In the genomic region with DNA sequence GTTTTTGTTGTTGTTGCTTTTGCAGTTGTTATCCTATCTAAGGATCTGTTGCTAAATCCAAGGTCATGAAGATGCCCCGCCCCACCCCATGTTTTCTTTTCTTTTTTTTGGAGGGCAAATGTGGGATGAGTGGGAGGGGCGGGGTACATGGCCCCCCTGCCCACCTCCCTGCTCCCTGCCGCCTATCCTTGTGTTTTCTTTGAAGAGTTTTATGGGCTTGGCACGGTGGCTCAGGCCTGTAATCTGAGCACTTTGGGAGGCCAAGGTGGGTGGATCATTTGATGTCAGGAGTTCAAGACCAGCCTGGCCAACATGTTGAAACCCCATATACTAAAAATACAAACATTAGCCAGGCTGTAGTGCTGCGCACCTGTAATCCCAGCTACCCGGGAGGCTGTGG, we compare ENCODE assay signal across 6 cellular contexts.
"Had no signal": no experiment of that assay in that cellular context is flagged by ENCODE, and none has a peak within 500 bp of the region (broad histone marks: within the 10 kb centered on the region; RNA-seq: fewer than 3 reads in every experiment).

No MANE protein-coding gene starts in this region.

- DNase-seq: IMR-90, KBM-7, KG1 had no signal

- H3K4me3 ChIP-seq: K562 had no signal

- H3K27ac ChIP-seq: HL-60, KMS-11 had no signal
